Comparison of ENCODE assay signal across 12 cellular contexts in the genomic region with DNA sequence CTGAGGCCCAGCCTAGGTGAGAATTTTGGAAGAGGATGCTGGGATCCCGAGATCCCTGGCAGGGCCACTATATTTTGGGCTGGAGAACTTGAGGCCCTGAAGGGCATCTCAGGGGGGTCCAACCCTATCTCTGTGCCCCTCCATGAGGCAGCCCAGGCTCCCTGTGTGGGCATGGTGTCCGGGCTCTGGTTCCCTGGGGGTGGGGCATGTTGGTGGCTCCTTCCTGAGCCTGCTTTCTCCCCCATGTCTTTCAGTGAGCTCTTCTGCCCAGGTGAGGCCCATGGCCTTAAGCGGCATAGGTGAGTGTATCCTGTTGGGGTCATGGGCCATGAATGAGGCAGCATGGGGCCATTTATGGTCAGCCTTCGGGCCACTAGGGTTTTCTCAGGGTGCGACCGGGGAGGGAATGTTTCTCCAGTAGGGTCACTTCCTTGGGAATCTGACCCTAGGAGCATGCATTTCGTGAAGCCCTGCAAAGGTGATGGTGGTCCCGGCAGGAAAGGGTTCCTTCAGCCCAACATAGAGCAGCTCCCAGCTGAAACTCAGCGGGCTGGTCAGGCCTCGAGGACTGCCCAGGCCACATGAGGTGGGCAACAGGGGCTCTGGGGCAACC.
"Had no signal": no experiment of that assay in that cellular context is flagged by ENCODE, and none has a peak within 500 bp of the region (broad histone marks: within the 10 kb centered on the region; RNA-seq: fewer than 3 reads in every experiment).

No MANE protein-coding gene starts in this region.

- FAIRE-seq: urothelium cell line had no signal

- H3K27me3 ChIP-seq: body of pancreas had no signal

- H3K4me1 ChIP-seq: body of pancreas had no signal

- ATAC-seq: activated T-helper 17 cell treated with anti-CD3 and anti-CD28 coated beads, Interleukin-2, amount 50 U/mL, for 72 hours; body of pancreas; T-cell had no signal

- H3K4me3 ChIP-seq: body of pancreas, SK-N-MC had no signal

- H3K27ac ChIP-seq: body of pancreas, SK-N-MC, VCaP had no signal

- DNase-seq: activated CD4-positive, alpha-beta T cell treated with anti-CD3 and anti-CD28 coated beads, Interleukin-2, amount 10 ng/mL, durations not matched to agents 7 days and 5 days; dermis blood vessel endothelial cell; endodermal cell; erythroblast; hippocampal formation; stimulated activated CD4-positive, alpha-beta T cell treated with anti-CD3 and anti-CD28 coated beads, Interleukin-4, amount 100 ng/mL, for 4 hours had no signal
